ENCODE assay signal across 15 cellular contexts in genomic region chr3:41158947-41159346, GRCh38. TPM values are rescaled to one million over a fixed set of nuclear protein-coding genes. Genes with fewer than 3 reads are reported as not detected.
A peak's percentile ranks its signal among the peaks of the same experiment; 100 is the strongest.
DNase-seq lines count a peak whose midpoint lies in the region; ATAC-seq and TF ChIP-seq lines count a peak whose summit lies in the region.
"Had no signal": no experiment of that assay in that cellular context is flagged by ENCODE, and none has a peak within 500 bp of the region (broad histone marks: within the 10 kb centered on the region; RNA-seq: fewer than 3 reads in every experiment).

No MANE protein-coding gene starts in this region.

- DNase-seq in stimulated activated CD4-positive, alpha-beta T cell treated with anti-CD3 and anti-CD28 coated beads, Interleukin-12 subunit alpha, Interleukin-12 subunit beta, amount 100 ng/mL, for 4 hours: peak; percentile 0
- no peak for DNase-seq in stimulated activated CD4-positive, alpha-beta T cell treated with anti-CD3 and anti-CD28 coated beads, Interleukin-15, amount 100 ng/mL, for 24 hours
- DNase-seq in RWPE1 (ENCODE audit: low spot score) (peak; percentile 58), iris pigment epithelial cell (ENCODE audit: low read depth) (peak; percentile 6), upper lobe of right lung (no peak), glutamatergic neuron (no peak), NCI-H187 treated with DMSO at 0.1 percent for 48 hours (lab: John Stamatoyannopoulos, UW) (no peak)
- no peak for DNase-seq in CD4-positive, alpha-beta memory T cell
- DNase-seq: activated CD8-positive, alpha-beta memory T cell treated with anti-CD3 and anti-CD28 coated beads for 24 hours; GM23248; NCI-H524 treated with DMSO at 0.1 percent for 48 hours had no signal

- no peaks in the 10 kb centered on the region for H3K36me3 ChIP-seq in upper lobe of right lung
- no peaks in the 10 kb centered on the region for H3K36me3 ChIP-seq in CD4-positive, alpha-beta memory T cell (ENCODE audit: insufficient read depth, low read length)
- H3K36me3 ChIP-seq: ascending aorta, vagina had no signal

- CTCF ChIA-PET in RWPE1 (lab: Yijun Ruan, JAX): interaction anchor here (0.7 kb wide), 1 partner anchor 578 kb away, joined by 3 read pairs; no protein-coding TSS in a partner anchor
- CTCF ChIA-PET in CD4-positive, alpha-beta memory T cell (lab: Charles Lee; ENCODE audit: partially characterized antibody): no interaction called here

- intact Hi-C loops in upper lobe of right lung (cut with DNase I): no loop called here
- intact Hi-C loops in CD4-positive, alpha-beta memory T cell (cut with micrococcal nuclease): no loop called here

- H3K4me3 Mint-ChIP-seq in glutamatergic neuron (ENCODE audit: unreplicated experiment): no peak overlapping the region
- no peak overlapping the region for H3K4me3 Mint-ChIP-seq in CD4-positive, alpha-beta memory T cell

- peaks cover 7% of the 10 kb centered on the region for H3K4me1 ChIP-seq in upper lobe of right lung
- no peaks in the 10 kb centered on the region for H3K4me1 ChIP-seq in CD4-positive, alpha-beta memory T cell (ENCODE audit: insufficient read depth, low read length)
- H3K4me1 ChIP-seq: ascending aorta, vagina had no signal

- peaks cover 1% of the 10 kb centered on the region for H3K9me3 Mint-ChIP-seq in glutamatergic neuron (ENCODE audit: unreplicated experiment)
- H3K9me3 Mint-ChIP-seq in CD4-positive, alpha-beta memory T cell: peaks cover 0 to under 1% (median 0%) of the 10 kb centered on the region in 8 donors

- no peaks in the 10 kb centered on the region for H3K27me3 ChIP-seq in upper lobe of right lung
- H3K27me3 ChIP-seq in CD4-positive, alpha-beta memory T cell (ENCODE audit: insufficient read depth, low read length): no peaks in the 10 kb centered on the region
- H3K27me3 ChIP-seq: ascending aorta, vagina had no signal

- H3K4me3 ChIP-seq in upper lobe of right lung: no peak overlapping the region
- H3K4me3 ChIP-seq in CD4-positive, alpha-beta memory T cell (ENCODE audit: low read length in 2 of 2): no peak overlapping the region
- H3K4me3 ChIP-seq: ascending aorta, GM23248, SK-N-MC, vagina had no signal

- H3K27ac ChIP-seq in RWPE1 (no peak overlapping the region), upper lobe of right lung (no peak overlapping the region)
- no peak overlapping the region for H3K27ac ChIP-seq in CD4-positive, alpha-beta memory T cell (ENCODE audit: low read depth, low read length)
- H3K27ac ChIP-seq: ascending aorta, C4-2B, GM23248, SK-N-MC, vagina had no signal

- TF ChIP-seq CTCF in RWPE1 (conservative IDR thresholded peaks at IDR 0.05; ENCODE audit: low read depth) (no peak), upper lobe of right lung (IDR thresholded peaks at IDR 0.05) (no peak), glutamatergic neuron (IDR thresholded peaks at IDR 0.05; ENCODE audit: partially characterized antibody, unreplicated experiment) (no peak)

- H3K4me1 Mint-ChIP-seq in glutamatergic neuron (ENCODE audit: low read depth, unreplicated experiment): no peaks in the 10 kb centered on the region
- H3K4me1 Mint-ChIP-seq in CD4-positive, alpha-beta memory T cell: peaks cover 0 to 6% (median under 1%) of the 10 kb centered on the region in 4 donors

- H3K36me3 Mint-ChIP-seq in glutamatergic neuron (ENCODE audit: unreplicated experiment): no peaks in the 10 kb centered on the region
- H3K36me3 Mint-ChIP-seq in CD4-positive, alpha-beta memory T cell: no peaks in the 10 kb centered on the region

- H3K9me3 ChIP-seq in upper lobe of right lung: no peaks in the 10 kb centered on the region
- no peaks in the 10 kb centered on the region for H3K9me3 ChIP-seq in CD4-positive, alpha-beta memory T cell (ENCODE audit: control insufficient read depth in 1 of 2, low read length in 2 of 2)
- H3K9me3 ChIP-seq: ascending aorta, vagina had no signal

- ATAC-seq in upper lobe of right lung: peak; percentile 78

- peaks cover 1% of the 10 kb centered on the region for H3K27me3 Mint-ChIP-seq in glutamatergic neuron (ENCODE audit: unreplicated experiment)
- peaks cover 0 to 2% of the 10 kb centered on the region in 2 donors for H3K27me3 Mint-ChIP-seq in CD4-positive, alpha-beta memory T cell

- POLR2A ChIA-PET in RWPE1 (lab: Yijun Ruan, JAX; ENCODE audit: low non-redundant PET): no interaction called here
- POLR2A ChIA-PET in CD4-positive, alpha-beta memory T cell (lab: Charles Lee; ENCODE audit: partially characterized antibody): interaction anchor here (1.2 kb wide), 1 partner anchor 40 kb away, joined by 3 read pairs; the partner anchor contains the start of gene CTNNB1

- no peak overlapping the region for H3K27ac Mint-ChIP-seq in glutamatergic neuron (ENCODE audit: unreplicated experiment)
- peak overlapping the region in 2 of 7 donors; percentile 14 to 76 for H3K27ac Mint-ChIP-seq in CD4-positive, alpha-beta memory T cell

RNA-seq across cellular contexts. Expression of gene CTNNB1, which starts 40.4 kb away (rescaled TPM):
- total RNA-seq in upper lobe of right lung (305 TPM), glutamatergic neuron (ENCODE audit: unreplicated experiment) (269 TPM)
- 100 to 1,000 TPM; 175 to 176 TPM for total RNA-seq in CD4-positive, alpha-beta memory T cell
- 10 to 100 TPM; 65.8 to 65.9 TPM for polyA plus RNA-seq in CD4-positive, alpha-beta memory T cell

Comparison
In these comparisons a context has a peak if more than half of its experiments do, and no peak if none do; other contexts are left out.
1. DNase-seq: peak in stimulated activated CD4-positive, alpha-beta T cell treated with anti-CD3 and anti-CD28 coated beads, Interleukin-12 subunit alpha, Interleukin-12 subunit beta, amount 100 ng/mL, for 4 hours (single experiment), RWPE1 (single experiment) and iris pigment epithelial cell (single experiment); none in stimulated activated CD4-positive, alpha-beta T cell treated with anti-CD3 and anti-CD28 coated beads, Interleukin-15, amount 100 ng/mL, for 24 hours (single experiment), upper lobe of right lung (single experiment), glutamatergic neuron (single experiment), CD4-positive, alpha-beta memory T cell (0 of 5) and NCI-H187 treated with DMSO at 0.1 percent for 48 hours (single experiment).